ENCODE assay signal across 12 cellular contexts in the genomic region with DNA sequence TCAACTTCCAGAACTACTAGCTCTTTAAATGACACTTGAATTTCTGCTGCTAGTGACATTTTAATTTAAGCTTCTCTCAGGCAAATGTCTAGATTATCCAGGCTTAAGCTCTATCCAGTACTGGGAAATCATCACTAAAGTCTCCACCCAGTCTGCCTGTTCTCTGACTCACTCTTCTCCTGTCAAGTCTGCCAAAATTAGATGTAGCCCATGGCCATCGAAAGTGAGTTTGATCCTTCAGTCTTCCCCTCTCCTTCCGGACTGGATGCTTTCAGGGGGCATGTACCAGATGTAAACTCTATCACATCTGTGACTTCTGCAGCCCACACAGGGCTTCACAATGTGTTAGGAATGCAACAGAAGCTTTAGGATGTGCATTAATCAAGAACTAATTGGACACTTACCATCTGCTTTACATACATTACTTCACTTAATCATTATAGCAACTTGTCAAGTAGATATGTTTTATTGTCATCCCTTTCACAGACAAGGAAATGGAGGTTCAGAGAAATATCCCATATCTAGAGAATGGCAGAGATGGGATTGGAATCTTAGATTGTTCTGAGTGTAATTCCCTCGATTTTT. TPM values are rescaled to one million over a fixed set of nuclear protein-coding genes. Genes with fewer than 3 reads are reported as not detected.
DNase-seq lines count a peak whose midpoint lies in the region; ATAC-seq and TF ChIP-seq lines count a peak whose summit lies in the region.
"Had no signal": no experiment of that assay in that cellular context is flagged by ENCODE, and none has a peak within 500 bp of the region (broad histone marks: within the 10 kb centered on the region; RNA-seq: fewer than 3 reads in every experiment).

No MANE protein-coding gene starts in this region.

- no peaks in the 10 kb centered on the region for H3K36me3 Mint-ChIP-seq in stimulated activated naive B cell treated with anti-CD40 and anti-IgM and Interleukin-4, amounts not matched to agents 10 μg/mL and 1 μg/mL and 100 μg/mL, for 72 hours
- H3K36me3 Mint-ChIP-seq in natural killer cell treated with Interleukin-12 subunit alpha and Interleukin-12 subunit beta and Interleukin-15 and Interleukin-18, amount 100 ng/mL, for 72 hours: no peaks in the 10 kb centered on the region
- H3K36me3 Mint-ChIP-seq: naive B cell had no signal

- no peak overlapping the region for H3K27ac Mint-ChIP-seq in stimulated activated naive B cell treated with anti-CD40 and anti-IgM and Interleukin-4, amounts not matched to agents 10 μg/mL and 1 μg/mL and 100 μg/mL, for 72 hours
- H3K27ac Mint-ChIP-seq in natural killer cell treated with Interleukin-12 subunit alpha and Interleukin-12 subunit beta and Interleukin-15 and Interleukin-18, amount 100 ng/mL, for 72 hours: no peak overlapping the region

- peak; percentile 41 for ATAC-seq in left lung
- no peak for ATAC-seq in stimulated activated naive B cell treated with anti-CD40 and anti-IgM and Interleukin-4, amounts not matched to agents 10 μg/mL and 1 μg/mL and 100 μg/mL, for 72 hours (replicated peaks)
- no peak for ATAC-seq in natural killer cell treated with Interleukin-12 subunit alpha and Interleukin-12 subunit beta and Interleukin-15 and Interleukin-18, amount 100 ng/mL, for 72 hours
- ATAC-seq: gastroesophageal sphincter had no signal

- no peaks in the 10 kb centered on the region for H3K4me1 Mint-ChIP-seq in stimulated activated naive B cell treated with anti-CD40 and anti-IgM and Interleukin-4, amounts not matched to agents 10 μg/mL and 1 μg/mL and 100 μg/mL, for 72 hours
- H3K4me1 Mint-ChIP-seq in natural killer cell treated with Interleukin-12 subunit alpha and Interleukin-12 subunit beta and Interleukin-15 and Interleukin-18, amount 100 ng/mL, for 72 hours (ENCODE audit: low read depth in 2 of 2): no peaks in the 10 kb centered on the region
- H3K4me1 Mint-ChIP-seq: naive B cell had no signal

- TF ChIP-seq CTCF in cardiac fibroblast (IDR thresholded peaks at IDR 0.05; ENCODE audit: low read depth, low read length) (no peak), left lung (IDR thresholded peaks at IDR 0.05) (no peak)

- no peaks in the 10 kb centered on the region for H3K27me3 ChIP-seq in left lung
- H3K27me3 ChIP-seq: gastroesophageal sphincter had no signal

- DNase-seq in EL (peak; percentile 85), NCI-H226 (peak; percentile 46), cardiac fibroblast (ENCODE audit: low read depth in 2 of 2) (peak; percentile 62 to 74), left lung (no peak)
- no peak for DNase-seq in stimulated activated CD4-positive, alpha-beta T cell treated with anti-CD3 and anti-CD28 coated beads, Interleukin-4, amount 100 ng/mL, for 4 hours
- no peak for DNase-seq in activated naive CD4-positive, alpha-beta T cell treated with anti-CD3 and anti-CD28 coated beads, Interleukin-2, amount 50 U/mL, for 16 hours
- no peak for DNase-seq in stimulated activated naive B cell treated with anti-CD40 and anti-IgM and Interleukin-4, amounts not matched to agents 10 μg/mL and 1 μg/mL and 100 μg/mL, for 72 hours
- no peak for DNase-seq in natural killer cell treated with Interleukin-12 subunit alpha and Interleukin-12 subunit beta and Interleukin-15 and Interleukin-18, amount 100 ng/mL, for 72 hours (ENCODE audit: low spot score)
- DNase-seq: naive B cell, substantia nigra, T1000 had no signal

- H3K4me3 Mint-ChIP-seq in stimulated activated naive B cell treated with anti-CD40 and anti-IgM and Interleukin-4, amounts not matched to agents 10 μg/mL and 1 μg/mL and 100 μg/mL, for 72 hours: no peak overlapping the region
- no peak overlapping the region for H3K4me3 Mint-ChIP-seq in natural killer cell treated with Interleukin-12 subunit alpha and Interleukin-12 subunit beta and Interleukin-15 and Interleukin-18, amount 100 ng/mL, for 72 hours
- H3K4me3 Mint-ChIP-seq: naive B cell had no signal

- H3K4me3 ChIP-seq in cardiac fibroblast (replicated peaks in 1 of 2; ENCODE audit: low read depth in 2 of 2, low read length in 2 of 2) (no peak overlapping the region), left lung (no peak overlapping the region)
- H3K4me3 ChIP-seq: gastroesophageal sphincter had no signal

- H3K9me3 ChIP-seq in left lung: no peaks in the 10 kb centered on the region
- H3K9me3 ChIP-seq: gastroesophageal sphincter had no signal

- intact Hi-C loops in left lung (cut with DNase I): no loop called here

- no peak overlapping the region for H3K27ac ChIP-seq in left lung
- H3K27ac ChIP-seq: gastroesophageal sphincter had no signal

- peaks cover 6 to 7% of the 10 kb centered on the region in 2 donors for H3K9me3 Mint-ChIP-seq in stimulated activated naive B cell treated with anti-CD40 and anti-IgM and Interleukin-4, amounts not matched to agents 10 μg/mL and 1 μg/mL and 100 μg/mL, for 72 hours
- no peaks in the 10 kb centered on the region for H3K9me3 Mint-ChIP-seq in natural killer cell treated with Interleukin-12 subunit alpha and Interleukin-12 subunit beta and Interleukin-15 and Interleukin-18, amount 100 ng/mL, for 72 hours

- H3K36me3 ChIP-seq in left lung: no peaks in the 10 kb centered on the region

- no peaks in the 10 kb centered on the region for H3K4me1 ChIP-seq in left lung

- no peaks in the 10 kb centered on the region for H3K27me3 Mint-ChIP-seq in stimulated activated naive B cell treated with anti-CD40 and anti-IgM and Interleukin-4, amounts not matched to agents 10 μg/mL and 1 μg/mL and 100 μg/mL, for 72 hours
- peaks cover 4% of the 10 kb centered on the region in 2 donors for H3K27me3 Mint-ChIP-seq in natural killer cell treated with Interleukin-12 subunit alpha and Interleukin-12 subunit beta and Interleukin-15 and Interleukin-18, amount 100 ng/mL, for 72 hours

RNA-seq across cellular contexts. Expression of gene ME3, which starts 12.3 kb away (rescaled TPM):
- 10 to 100 TPM; 21.6 to 22.1 TPM for total RNA-seq in left lung
- total RNA-seq in natural killer cell treated with Interleukin-12 subunit alpha and Interleukin-12 subunit beta and Interleukin-15 and Interleukin-18, amount 100 ng/mL, for 72 hours: 1 to 10 TPM; 2.5 to 4.8 TPM

Comparison
In these comparisons a context has a peak if more than half of its experiments do, and no peak if none do; other contexts are left out.
1. DNase-seq: peak in EL (single experiment), NCI-H226 (single experiment) and cardiac fibroblast (2 of 2); none in left lung (0 of 2), stimulated activated CD4-positive, alpha-beta T cell treated with anti-CD3 and anti-CD28 coated beads, Interleukin-4, amount 100 ng/mL, for 4 hours (0 of 2), activated naive CD4-positive, alpha-beta T cell treated with anti-CD3 and anti-CD28 coated beads, Interleukin-2, amount 50 U/mL, for 16 hours (single experiment), stimulated activated naive B cell treated with anti-CD40 and anti-IgM and Interleukin-4, amounts not matched to agents 10 μg/mL and 1 μg/mL and 100 μg/mL, for 72 hours (single experiment) and natural killer cell treated with Interleukin-12 subunit alpha and Interleukin-12 subunit beta and Interleukin-15 and Interleukin-18, amount 100 ng/mL, for 72 hours (single experiment).